Comparison of ENCODE assay signal across 1 cellular context in genomic region chr19:4791183-4792018, GRCh38.
TF ChIP-seq lines count a peak whose summit lies in the region.

FEM1A (plus strand) TSS chr19:4791734; CDS start chr19:4791855, 121 bp downstream.

TF ChIP-seq in HepG2, 621 proteins besides CTCF, POLR2A, EP300 and RAD21 (continued from another document and continues in another):
- TF ChIP-seq ZHX2 (IDR thresholded peaks at IDR 0.05; ENCODE audit: low read depth) = peak; percentile 99
- no peak for TF ChIP-seq ZHX2 (CRISPR knock-in tag; IDR thresholded peaks at IDR 0.05; ENCODE audit: borderline replicate concordance)
- TF ChIP-seq ZNF143 (CRISPR knock-in tag; IDR thresholded peaks at IDR 0.05) = peak; percentile 97
- TF ChIP-seq SMAD9 (CRISPR knock-in tag; IDR thresholded peaks at IDR 0.05) = no peak
- 0 out of 2 replicates have a peak, but pooled peaks have one; percentile 38 for TF ChIP-seq CHCHD3 (CRISPR knock-in tag; IDR thresholded peaks at IDR 0.05)
- TF ChIP-seq ZNF768 (CRISPR knock-in tag; IDR thresholded peaks at IDR 0.05) = peak; percentile 38; the same call in 1 of the 2 replicates
- no peak for TF ChIP-seq ZNF292 (CRISPR knock-in tag; IDR thresholded peaks at IDR 0.05; ENCODE audit: borderline replicate concordance, low read depth)
- no peak for TF ChIP-seq ZNF335 (CRISPR knock-in tag; IDR thresholded peaks at IDR 0.05)
- no peak for TF ChIP-seq ZSCAN5A (CRISPR knock-in tag; IDR thresholded peaks at IDR 0.05; ENCODE audit: borderline replicate concordance)
- TF ChIP-seq ETS1 (CRISPR knock-in tag; IDR thresholded peaks at IDR 0.05) = no peak
- TF ChIP-seq ZNF7 (CRISPR knock-in tag; IDR thresholded peaks at IDR 0.05) = no peak
- no peak for TF ChIP-seq JUNB (CRISPR knock-in tag; IDR thresholded peaks at IDR 0.05; ENCODE audit: borderline replicate concordance)
- no peak for TF ChIP-seq ZNF672 (CRISPR knock-in tag; IDR thresholded peaks at IDR 0.05)
- TF ChIP-seq MXI1 (IDR thresholded peaks at IDR 0.05; ENCODE audit: borderline replicate concordance, low read depth, low read length) = peak; percentile 90; the same call in 1 of the 3 replicates
- TF ChIP-seq CSRNP2 (CRISPR knock-in tag; conservative IDR thresholded peaks at IDR 0.05; ENCODE audit: low read depth) = no peak
- no peak for TF ChIP-seq AGO2 (optimal IDR thresholded peaks at IDR 0.05; ENCODE audit: low read depth, low read length)
- TF ChIP-seq SRY (CRISPR knock-in tag; IDR thresholded peaks at IDR 0.05) = no peak; the same call in 1 of the 2 replicates
- no peak for TF ChIP-seq RNF219 (CRISPR knock-in tag; IDR thresholded peaks at IDR 0.05)
- TF ChIP-seq LCORL (IDR thresholded peaks at IDR 0.05) = peak; percentile 92
- peak; percentile 87 for TF ChIP-seq LCORL (CRISPR knock-in tag; IDR thresholded peaks at IDR 0.05)
- TF ChIP-seq ZBTB7A (CRISPR knock-in tag; IDR thresholded peaks at IDR 0.05) = no peak
- TF ChIP-seq XRCC5 (optimal IDR thresholded peaks at IDR 0.05; ENCODE audit: low read length) = peak; percentile 57
- TF ChIP-seq ZNF615 (CRISPR knock-in tag; IDR thresholded peaks at IDR 0.05; ENCODE audit: borderline replicate concordance) = no peak
- TF ChIP-seq ZSCAN22 (CRISPR knock-in tag; IDR thresholded peaks at IDR 0.05) = no peak
- peak; percentile 50; the same call in 1 of the 2 replicates for TF ChIP-seq TIGD3 (CRISPR knock-in tag; IDR thresholded peaks at IDR 0.05; ENCODE audit: borderline replicate concordance)
- TF ChIP-seq ZNF44 (CRISPR knock-in tag; IDR thresholded peaks at IDR 0.05) = no peak; the same call in 1 of the 2 replicates
- peak; percentile 92 for TF ChIP-seq RBFOX2 (IDR thresholded peaks at IDR 0.05; ENCODE audit: low read depth, low read length)
- no peak for TF ChIP-seq ZBTB43 (CRISPR knock-in tag; conservative IDR thresholded peaks at IDR 0.05)
- 0 out of 2 replicates have a peak, but pooled peaks have one; percentile 35 for TF ChIP-seq MYPOP (CRISPR knock-in tag; IDR thresholded peaks at IDR 0.05)
- TF ChIP-seq CBX1 (IDR thresholded peaks at IDR 0.05; ENCODE audit: low read depth) = peak; percentile 44
- peak; percentile 79 for TF ChIP-seq MNT (IDR thresholded peaks at IDR 0.05)
- TF ChIP-seq ZC3H13 (CRISPR knock-in tag; IDR thresholded peaks at IDR 0.05) = no peak
- TF ChIP-seq ZSCAN30 (CRISPR knock-in tag; IDR thresholded peaks at IDR 0.05) = no peak
- TF ChIP-seq ZNF562 (CRISPR knock-in tag; IDR thresholded peaks at IDR 0.05; ENCODE audit: borderline replicate concordance) = no peak
- no peak for TF ChIP-seq TEAD2 (CRISPR knock-in tag; IDR thresholded peaks at IDR 0.05)
- TF ChIP-seq MLXIP (CRISPR knock-in tag; IDR thresholded peaks at IDR 0.05; ENCODE audit: borderline replicate concordance) = no peak
- TF ChIP-seq HMGA1 (CRISPR knock-in tag; conservative IDR thresholded peaks at IDR 0.05) = no peak
- no peak for TF ChIP-seq ZKSCAN5 (CRISPR knock-in tag; IDR thresholded peaks at IDR 0.05)
- TF ChIP-seq RNF2 (conservative IDR thresholded peaks at IDR 0.05; ENCODE audit: low read depth) = no peak
